Comparison of ENCODE assay signal across 1 cellular context in genomic region chr16:50735629-50736122, GRCh38.
TF ChIP-seq lines count a peak whose summit lies in the region.

No MANE protein-coding gene starts in this region.

TF ChIP-seq in GM12878, 131 proteins besides CTCF, POLR2A, EP300 and RAD21 (continued from another document and continues in another):
- TF ChIP-seq ZBTB11 (CRISPR knock-in tag; IDR thresholded peaks at IDR 0.05) = no peak
- TF ChIP-seq SUPT20H (IDR thresholded peaks at IDR 0.05; ENCODE audit: borderline replicate concordance, control insufficient read depth, low read depth, low read length) = no peak
- TF ChIP-seq SMARCA5 (IDR thresholded peaks at IDR 0.05) = no peak
- TF ChIP-seq TAF1 (IDR thresholded peaks at IDR 0.05; ENCODE audit: borderline replicate concordance, low read depth, low read length) = no peak
- TF ChIP-seq E4F1 (IDR thresholded peaks at IDR 0.05; ENCODE audit: borderline replicate concordance, partially characterized antibody) = no peak
- TF ChIP-seq ATF2 (IDR thresholded peaks at IDR 0.05; ENCODE audit: low read length) = peak; percentile 95
- TF ChIP-seq FOXM1 (IDR thresholded peaks at IDR 0.05; ENCODE audit: low read depth, low read length) = peak; percentile 78; the same call in 1 of the 2 replicates
- peak in 1 of 2 experiments; percentile 85; a peak in 2 of 3 replicates for TF ChIP-seq EGR1 (IDR thresholded peaks at IDR 0.05; ENCODE audit: borderline replicate concordance in 1 of 2, low read depth in 2 of 2, low read length in 2 of 2)
- no peak for TF ChIP-seq IRF5 (IDR thresholded peaks at IDR 0.05; ENCODE audit: borderline replicate concordance)
- TF ChIP-seq, protein P1, sequence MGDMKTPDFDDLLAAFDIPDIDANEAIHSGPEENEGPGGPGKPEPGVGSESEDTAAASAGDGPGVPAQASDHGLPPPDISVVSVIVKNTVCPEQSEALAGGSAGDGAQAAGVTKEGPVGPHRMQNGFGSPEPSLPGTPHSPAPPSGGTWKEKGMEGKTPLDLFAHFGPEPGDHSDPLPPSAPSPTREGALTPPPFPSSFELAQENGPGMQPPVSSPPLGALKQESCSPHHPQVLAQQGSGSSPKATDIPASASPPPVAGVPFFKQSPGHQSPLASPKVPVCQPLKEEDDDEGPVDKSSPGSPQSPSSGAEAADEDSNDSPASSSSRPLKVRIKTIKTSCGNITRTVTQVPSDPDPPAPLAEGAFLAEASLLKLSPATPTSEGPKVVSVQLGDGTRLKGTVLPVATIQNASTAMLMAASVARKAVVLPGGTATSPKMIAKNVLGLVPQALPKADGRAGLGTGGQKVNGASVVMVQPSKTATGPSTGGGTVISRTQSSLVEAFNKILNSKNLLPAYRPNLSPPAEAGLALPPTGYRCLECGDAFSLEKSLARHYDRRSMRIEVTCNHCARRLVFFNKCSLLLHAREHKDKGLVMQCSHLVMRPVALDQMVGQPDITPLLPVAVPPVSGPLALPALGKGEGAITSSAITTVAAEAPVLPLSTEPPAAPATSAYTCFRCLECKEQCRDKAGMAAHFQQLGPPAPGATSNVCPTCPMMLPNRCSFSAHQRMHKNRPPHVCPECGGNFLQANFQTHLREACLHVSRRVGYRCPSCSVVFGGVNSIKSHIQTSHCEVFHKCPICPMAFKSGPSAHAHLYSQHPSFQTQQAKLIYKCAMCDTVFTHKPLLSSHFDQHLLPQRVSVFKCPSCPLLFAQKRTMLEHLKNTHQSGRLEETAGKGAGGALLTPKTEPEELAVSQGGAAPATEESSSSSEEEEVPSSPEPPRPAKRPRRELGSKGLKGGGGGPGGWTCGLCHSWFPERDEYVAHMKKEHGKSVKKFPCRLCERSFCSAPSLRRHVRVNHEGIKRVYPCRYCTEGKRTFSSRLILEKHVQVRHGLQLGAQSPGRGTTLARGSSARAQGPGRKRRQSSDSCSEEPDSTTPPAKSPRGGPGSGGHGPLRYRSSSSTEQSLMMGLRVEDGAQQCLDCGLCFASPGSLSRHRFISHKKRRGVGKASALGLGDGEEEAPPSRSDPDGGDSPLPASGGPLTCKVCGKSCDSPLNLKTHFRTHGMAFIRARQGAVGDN (IDR thresholded peaks at IDR 0.05) = peak; percentile 98
- TF ChIP-seq GABPA (IDR thresholded peaks at IDR 0.05; ENCODE audit: low read depth) = 0 out of 2 replicates have a peak, but pooled peaks have one; percentile 5
- no peak for TF ChIP-seq ZSCAN29 (IDR thresholded peaks at IDR 0.05)
- no peak for TF ChIP-seq TARDBP (IDR thresholded peaks at IDR 0.05; ENCODE audit: borderline replicate concordance)
- TF ChIP-seq HCFC1 (IDR thresholded peaks at IDR 0.05; ENCODE audit: low read length) = no peak
- TF ChIP-seq SMAD1 (IDR thresholded peaks at IDR 0.05; ENCODE audit: low read depth, partially characterized antibody) = peak; percentile 88
- TF ChIP-seq, protein P2, sequence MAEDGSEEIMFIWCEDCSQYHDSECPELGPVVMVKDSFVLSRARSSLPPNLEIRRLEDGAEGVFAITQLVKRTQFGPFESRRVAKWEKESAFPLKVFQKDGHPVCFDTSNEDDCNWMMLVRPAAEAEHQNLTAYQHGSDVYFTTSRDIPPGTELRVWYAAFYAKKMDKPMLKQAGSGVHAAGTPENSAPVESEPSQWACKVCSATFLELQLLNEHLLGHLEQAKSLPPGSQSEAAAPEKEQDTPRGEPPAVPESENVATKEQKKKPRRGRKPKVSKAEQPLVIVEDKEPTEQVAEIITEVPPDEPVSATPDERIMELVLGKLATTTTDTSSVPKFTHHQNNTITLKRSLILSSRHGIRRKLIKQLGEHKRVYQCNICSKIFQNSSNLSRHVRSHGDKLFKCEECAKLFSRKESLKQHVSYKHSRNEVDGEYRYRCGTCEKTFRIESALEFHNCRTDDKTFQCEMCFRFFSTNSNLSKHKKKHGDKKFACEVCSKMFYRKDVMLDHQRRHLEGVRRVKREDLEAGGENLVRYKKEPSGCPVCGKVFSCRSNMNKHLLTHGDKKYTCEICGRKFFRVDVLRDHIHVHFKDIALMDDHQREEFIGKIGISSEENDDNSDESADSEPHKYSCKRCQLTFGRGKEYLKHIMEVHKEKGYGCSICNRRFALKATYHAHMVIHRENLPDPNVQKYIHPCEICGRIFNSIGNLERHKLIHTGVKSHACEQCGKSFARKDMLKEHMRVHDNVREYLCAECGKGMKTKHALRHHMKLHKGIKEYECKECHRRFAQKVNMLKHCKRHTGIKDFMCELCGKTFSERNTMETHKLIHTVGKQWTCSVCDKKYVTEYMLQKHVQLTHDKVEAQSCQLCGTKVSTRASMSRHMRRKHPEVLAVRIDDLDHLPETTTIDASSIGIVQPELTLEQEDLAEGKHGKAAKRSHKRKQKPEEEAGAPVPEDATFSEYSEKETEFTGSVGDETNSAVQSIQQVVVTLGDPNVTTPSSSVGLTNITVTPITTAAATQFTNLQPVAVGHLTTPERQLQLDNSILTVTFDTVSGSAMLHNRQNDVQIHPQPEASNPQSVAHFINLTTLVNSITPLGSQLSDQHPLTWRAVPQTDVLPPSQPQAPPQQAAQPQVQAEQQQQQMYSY (CRISPR knock-in tag; IDR thresholded peaks at IDR 0.05) = no peak
- 0 out of 2 replicates have a peak, but pooled peaks have one; percentile 16 for TF ChIP-seq CREB1 (IDR thresholded peaks at IDR 0.05; ENCODE audit: low read depth)
- peak; percentile 83 for TF ChIP-seq JUNB (IDR thresholded peaks at IDR 0.05)
- TF ChIP-seq RB1 (IDR thresholded peaks at IDR 0.05; ENCODE audit: borderline replicate concordance) = no peak
- TF ChIP-seq TCF3 (IDR thresholded peaks at IDR 0.05; ENCODE audit: borderline replicate concordance, insufficient read depth, low read depth, low read length) = no peak
- TF ChIP-seq ZNF384 (IDR thresholded peaks at IDR 0.05; ENCODE audit: borderline replicate concordance, low read depth, low read length) = no peak
- peak; percentile 59; the same call in 1 of the 2 replicates for TF ChIP-seq MAX (IDR thresholded peaks at IDR 0.05; ENCODE audit: low read depth, low read length)
- TF ChIP-seq SIN3A (IDR thresholded peaks at IDR 0.05; ENCODE audit: low read depth, low read length) = no peak
- TF ChIP-seq CBX5 (IDR thresholded peaks at IDR 0.05; ENCODE audit: low read depth) = no peak
- no peak for TF ChIP-seq ZZZ3 (IDR thresholded peaks at IDR 0.05; ENCODE audit: control insufficient read depth, insufficient read length, low read depth)
- no peak for TF ChIP-seq FOXK2 (IDR thresholded peaks at IDR 0.05)
- peak; percentile 73; the same call in 1 of the 2 replicates for TF ChIP-seq CREM (IDR thresholded peaks at IDR 0.05; ENCODE audit: low read depth)
- TF ChIP-seq POLR2AphosphoS2 (IDR thresholded peaks at IDR 0.05; ENCODE audit: low read depth, low read length) = no peak
- TF ChIP-seq ESRRA (IDR thresholded peaks at IDR 0.05; ENCODE audit: low read length) = no peak
- TF ChIP-seq HDAC2 (IDR thresholded peaks at IDR 0.05) = no peak
- TF ChIP-seq SP1 (IDR thresholded peaks at IDR 0.05; ENCODE audit: low read depth, low read length) = peak; percentile 46
- TF ChIP-seq CHD4 (IDR thresholded peaks at IDR 0.05) = no peak
- peak; percentile 77; the same call in 1 of the 2 replicates for TF ChIP-seq BACH1 (IDR thresholded peaks at IDR 0.05; ENCODE audit: borderline replicate concordance)
- no peak for TF ChIP-seq HSF1 (IDR thresholded peaks at IDR 0.05; ENCODE audit: low read depth, low read length)
- TF ChIP-seq MYC (IDR thresholded peaks at IDR 0.05; ENCODE audit: insufficient read depth, insufficient read length, insufficient replicate concordance, low read length, severe bottlenecking) = no peak
- TF ChIP-seq MYB (IDR thresholded peaks at IDR 0.05; ENCODE audit: borderline replicate concordance, low read depth, low read length) = no peak
- TF ChIP-seq PML (IDR thresholded peaks at IDR 0.05; ENCODE audit: low read length) = no peak
- TF ChIP-seq, protein P3, sequence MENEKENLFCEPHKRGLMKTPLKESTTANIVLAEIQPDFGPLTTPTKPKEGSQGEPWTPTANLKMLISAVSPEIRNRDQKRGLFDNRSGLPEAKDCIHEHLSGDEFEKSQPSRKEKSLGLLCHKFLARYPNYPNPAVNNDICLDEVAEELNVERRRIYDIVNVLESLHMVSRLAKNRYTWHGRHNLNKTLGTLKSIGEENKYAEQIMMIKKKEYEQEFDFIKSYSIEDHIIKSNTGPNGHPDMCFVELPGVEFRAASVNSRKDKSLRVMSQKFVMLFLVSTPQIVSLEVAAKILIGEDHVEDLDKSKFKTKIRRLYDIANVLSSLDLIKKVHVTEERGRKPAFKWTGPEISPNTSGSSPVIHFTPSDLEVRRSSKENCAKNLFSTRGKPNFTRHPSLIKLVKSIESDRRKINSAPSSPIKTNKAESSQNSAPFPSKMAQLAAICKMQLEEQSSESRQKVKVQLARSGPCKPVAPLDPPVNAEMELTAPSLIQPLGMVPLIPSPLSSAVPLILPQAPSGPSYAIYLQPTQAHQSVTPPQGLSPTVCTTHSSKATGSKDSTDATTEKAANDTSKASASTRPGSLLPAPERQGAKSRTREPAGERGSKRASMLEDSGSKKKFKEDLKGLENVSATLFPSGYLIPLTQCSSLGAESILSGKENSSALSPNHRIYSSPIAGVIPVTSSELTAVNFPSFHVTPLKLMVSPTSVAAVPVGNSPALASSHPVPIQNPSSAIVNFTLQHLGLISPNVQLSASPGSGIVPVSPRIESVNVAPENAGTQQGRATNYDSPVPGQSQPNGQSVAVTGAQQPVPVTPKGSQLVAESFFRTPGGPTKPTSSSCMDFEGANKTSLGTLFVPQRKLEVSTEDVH (IDR thresholded peaks at IDR 0.05; ENCODE audit: low read depth, partially characterized antibody) = no peak
- peak; percentile 69 for TF ChIP-seq MXI1 (IDR thresholded peaks at IDR 0.05; ENCODE audit: low read depth, low read length)
